In genomic region chr19:30596268-30596667, GRCh38 we compare ENCODE assay signal across 22 cellular contexts.
"Had no signal": no experiment of that assay in that cellular context is flagged by ENCODE, and none has a peak within 500 bp of the region (broad histone marks: within the 10 kb centered on the region; RNA-seq: fewer than 3 reads in every experiment).

No MANE protein-coding gene starts in this region.

- H3K9me3 ChIP-seq: heart left ventricle, ovary, prostate gland, right lobe of liver, suprapubic skin, tibial artery, upper lobe of right lung, vagina had no signal

- H3K4me1 Mint-ChIP-seq: naive B cell; stimulated activated effector memory CD8-positive, alpha-beta T cell treated with anti-CD3 and anti-CD28 coated beads, Interleukin-12 subunit alpha, Interleukin-12 subunit beta, amount 100 ng/mL, for 72 hours had no signal

- H3K4me3 Mint-ChIP-seq: naive B cell; nephron; stimulated activated effector memory CD8-positive, alpha-beta T cell treated with anti-CD3 and anti-CD28 coated beads, Interleukin-12 subunit alpha, Interleukin-12 subunit beta, amount 100 ng/mL, for 72 hours had no signal

- H3K36me3 Mint-ChIP-seq: naive B cell; stimulated activated effector memory CD8-positive, alpha-beta T cell treated with anti-CD3 and anti-CD28 coated beads, Interleukin-12 subunit alpha, Interleukin-12 subunit beta, amount 100 ng/mL, for 72 hours had no signal

- H3K9me3 Mint-ChIP-seq: nephron had no signal

- H3K27me3 ChIP-seq: ovary, tibial artery, vagina had no signal

- H3K27ac Mint-ChIP-seq: naive B cell; nephron; stimulated activated effector memory CD8-positive, alpha-beta T cell treated with anti-CD3 and anti-CD28 coated beads, Interleukin-12 subunit alpha, Interleukin-12 subunit beta, amount 100 ng/mL, for 72 hours had no signal

- DNase-seq: cortex of kidney; dorsolateral prefrontal cortex; effector CD8-positive, alpha-beta T cell; heart left ventricle; hippocampal formation; islet precursor cell; left ventricle myocardium superior; mesenchymal stem cell; naive B cell; ovary; right lobe of liver; stimulated activated CD4-positive, alpha-beta T cell treated with anti-CD3 and anti-CD28 coated beads, Interleukin-4, amount 100 ng/mL, for 1 hour; stimulated activated CD8-positive, alpha-beta memory T cell treated with anti-CD3 and anti-CD28 coated beads, Interleukin-4, amount 100 ng/mL, for 48 hours; stimulated activated naive CD8-positive, alpha-beta T cell treated with anti-CD3 and anti-CD28 coated beads, Interleukin-15, Interleukin-2, amounts not matched to agents 100 U/mL and 50 U/mL, for 24 hours; tibial artery; upper lobe of right lung had no signal

- H3K4me3 ChIP-seq: dorsolateral prefrontal cortex, heart left ventricle, lung, ovary, prostate gland, right lobe of liver, suprapubic skin, tibial artery, upper lobe of right lung, vagina had no signal

- H3K27ac ChIP-seq: heart left ventricle, ovary, prostate gland, right lobe of liver, suprapubic skin, tibial artery, upper lobe of right lung, vagina had no signal

- H3K36me3 ChIP-seq: heart left ventricle, ovary, prostate gland, right lobe of liver, suprapubic skin, tibial artery, upper lobe of right lung, vagina had no signal
